Comparison of ENCODE assay signal across 10 cellular contexts in genomic region chr12:111635524-111635923, GRCh38. TPM values are rescaled to one million over a fixed set of nuclear protein-coding genes. Genes with fewer than 3 reads are reported as not detected.
DNase-seq lines count a peak whose midpoint lies in the region; ATAC-seq and TF ChIP-seq lines count a peak whose summit lies in the region.
"Had no signal": no experiment of that assay in that cellular context is flagged by ENCODE, and none has a peak within 500 bp of the region (broad histone marks: within the 10 kb centered on the region; RNA-seq: fewer than 3 reads in every experiment).

No MANE protein-coding gene starts in this region.

- CTCF ChIA-PET in WTC11 (lab: Charles Lee) = interaction anchor here (1.7 to 2.0 kb wide), 2 partner anchors 13 to 38 kb away, joined by 5 to 8 read pairs; no protein-coding TSS in a partner anchor

- no peaks in the 10 kb centered on the region for H3K9me2 ChIP-seq in hepatocyte (replicated peaks; ENCODE audit: insufficient read depth)

- H3K4me1 ChIP-seq in hepatocyte (ENCODE audit: insufficient read depth) (peaks cover 23% of the 10 kb centered on the region), spleen (peaks cover 0 to 22% (median 8%) of the 10 kb centered on the region in 6 donors)

- no peak for TF ChIP-seq POLR2A in spleen (IDR thresholded peaks at IDR 0.05)

- TF ChIP-seq CTCF in HFFc6 (IDR thresholded peaks at IDR 0.05) (no peak), WTC11 (IDR thresholded peaks at IDR 0.05) (no peak), hepatocyte (IDR thresholded peaks at IDR 0.05; ENCODE audit: poor library complexity) (no peak), spleen (IDR thresholded peaks at IDR 0.05 in 8 of 11, conservative IDR thresholded peaks at IDR 0.05 in 3 of 11) (no peak), GM13976 (IDR thresholded peaks at IDR 0.05; ENCODE audit: borderline replicate concordance, control extremely low read depth, extremely low read depth, insufficient read depth, missing control alignments) (no peak)

- H2AFZ ChIP-seq in hepatocyte = peak overlapping the region; percentile 41

- H3K36me3 Mint-ChIP-seq in HFFc6 (ENCODE audit: low read depth) = peaks cover 8% of the 10 kb centered on the region
- no peaks in the 10 kb centered on the region for H3K36me3 Mint-ChIP-seq in WTC11

- no peaks in the 10 kb centered on the region for H4K20me1 ChIP-seq in hepatocyte (ENCODE audit: insufficient read depth, poor library complexity, severe bottlenecking)

- no peaks in the 10 kb centered on the region for H3K79me2 ChIP-seq in hepatocyte

- peaks cover 28% of the 10 kb centered on the region for H3K4me1 Mint-ChIP-seq in HFFc6 (ENCODE audit: low read depth)
- peaks cover 23% of the 10 kb centered on the region for H3K4me1 Mint-ChIP-seq in WTC11

- H3K4me3 ChIP-seq in hepatocyte = no peak overlapping the region
- H3K4me3 ChIP-seq in spleen = no peak overlapping the region

- H3K27ac ChIP-seq in hepatocyte (peak overlapping the region; percentile 95), spleen (peak overlapping the region in 6 of 8 donors; percentile 16 to 59 (median 54))

- in situ Hi-C loops in GM13976 (cut with MboI; ENCODE audit: low sequenced_read_pairs, unreplicated experiment) = no loop called here

- WGBS in hepatocyte (ENCODE audit: low lambda C conversion rate, missing lambda C conversion rate) = 89% methylated on average over 8 of the region's 8 CpGs
- 54 to 66% (median 59%) methylated on average over 8 of the region's 8 CpGs for WGBS in spleen, 5 donors

- peak overlapping the region; percentile 40 for H3K4me3 Mint-ChIP-seq in HFFc6
- H3K4me3 Mint-ChIP-seq in WTC11 = no peak overlapping the region
- H3K4me3 Mint-ChIP-seq: activated CD4-positive, alpha-beta memory T cell treated with anti-CD3 and anti-CD28 coated beads for 36 hours had no signal

- no peaks in the 10 kb centered on the region for H3K27me3 ChIP-seq in hepatocyte
- H3K27me3 ChIP-seq in spleen (replicated peaks in 1 of 7) = no peaks in the 10 kb centered on the region

- no peak for DNase-seq in HFFc6
- DNase-seq in WTC11 (ENCODE audit: low spot score) = no peak
- no peak for DNase-seq in hepatocyte (ENCODE audit: low spot score)
- peak; percentile 16 for DNase-seq in spleen
- DNase-seq in NCI-H2029 (lab: John Stamatoyannopoulos, UW) = no peak
- DNase-seq in GM13976 (ENCODE audit: low spot score) = no peak
- no peak for DNase-seq in NCI-H146 treated with DMSO at 0.1 percent for 48 hours (lab: John Stamatoyannopoulos, UW; ENCODE audit: unreplicated experiment)
- no peak for DNase-seq in NCI-H1436 (lab: John Stamatoyannopoulos, UW)
- DNase-seq: activated CD4-positive, alpha-beta memory T cell treated with anti-CD3 and anti-CD28 coated beads for 36 hours; DMS79 had no signal

- intact Hi-C loops in spleen (cut with DNase I; ENCODE audit: low total_unique reads) = no loop called here

- peak overlapping the region; percentile 78 for H3K27ac Mint-ChIP-seq in HFFc6
- peak overlapping the region; percentile 78 for H3K27ac Mint-ChIP-seq in WTC11
- H3K27ac Mint-ChIP-seq: activated CD4-positive, alpha-beta memory T cell treated with anti-CD3 and anti-CD28 coated beads for 36 hours had no signal

- H3K27me3 Mint-ChIP-seq in HFFc6 (ENCODE audit: insufficient read depth) (peaks cover 2% of the 10 kb centered on the region; the same call in 1 of the 2 replicates), WTC11 (ENCODE audit: low read depth) (no peaks in the 10 kb centered on the region)
- H3K27me3 Mint-ChIP-seq: activated CD4-positive, alpha-beta memory T cell treated with anti-CD3 and anti-CD28 coated beads for 36 hours had no signal

- POLR2A ChIA-PET in WTC11 (lab: Charles Lee) = interaction anchor here (1.4 kb wide), 1 partner anchor 11 kb away, joined by 5 read pairs; no protein-coding TSS in a partner anchor

- no peak; the same call in 1 of the 2 replicates for ATAC-seq in WTC11

- H3K36me3 ChIP-seq in hepatocyte (replicated peaks; ENCODE audit: insufficient read depth, low read depth) (no peaks in the 10 kb centered on the region), spleen (peaks cover 0 to 20% (median 2%) of the 10 kb centered on the region in 6 donors)

- H3K9me3 ChIP-seq in hepatocyte (ENCODE audit: low read depth) (no peaks in the 10 kb centered on the region), spleen (no peaks in the 10 kb centered on the region)

- H3K9me3 Mint-ChIP-seq in HFFc6 = no peaks in the 10 kb centered on the region
- no peaks in the 10 kb centered on the region for H3K9me3 Mint-ChIP-seq in WTC11
- H3K9me3 Mint-ChIP-seq: activated CD4-positive, alpha-beta memory T cell treated with anti-CD3 and anti-CD28 coated beads for 36 hours had no signal

- peak overlapping the region; percentile 63 for H3K4me2 ChIP-seq in hepatocyte

TF ChIP-seq in WTC11, 78 proteins besides CTCF, POLR2A, EP300 and RAD21:
- no peak for TF ChIP-seq SP1 (CRISPR knock-in tag; conservative IDR thresholded peaks at IDR 0.05)
- TF ChIP-seq, protein P1, sequence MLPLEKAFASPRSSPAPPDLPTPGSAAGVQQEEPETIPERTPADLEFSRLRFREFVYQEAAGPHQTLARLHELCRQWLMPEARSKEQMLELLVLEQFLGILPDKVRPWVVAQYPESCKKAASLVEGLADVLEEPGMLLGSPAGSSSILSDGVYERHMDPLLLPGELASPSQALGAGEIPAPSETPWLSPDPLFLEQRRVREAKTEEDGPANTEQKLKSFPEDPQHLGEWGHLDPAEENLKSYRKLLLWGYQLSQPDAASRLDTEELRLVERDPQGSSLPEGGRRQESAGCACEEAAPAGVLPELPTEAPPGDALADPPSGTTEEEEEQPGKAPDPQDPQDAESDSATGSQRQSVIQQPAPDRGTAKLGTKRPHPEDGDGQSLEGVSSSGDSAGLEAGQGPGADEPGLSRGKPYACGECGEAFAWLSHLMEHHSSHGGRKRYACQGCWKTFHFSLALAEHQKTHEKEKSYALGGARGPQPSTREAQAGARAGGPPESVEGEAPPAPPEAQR (CRISPR knock-in tag; IDR thresholded peaks at IDR 0.05) = no peak

RNA-seq across cellular contexts. Expression of gene ATXN2, which starts 36.4 kb away (rescaled TPM):
- 100 to 1,000 TPM in 1 of 6 experiments, 10 to 100 TPM in 5; 80.7 to 110 (median 91.9) TPM for total RNA-seq in HFFc6 (2021; fragmentation: NEBNext Ultra II Directional; extraction: Animal tissue kit (Norgen Biotek cat#: 25700))
- 56.2 to 57.5 TPM (median 56.3 TPM) in 3 replicates for total RNA-seq in WTC11 (2021)
- total RNA-seq in hepatocyte = 30.4 and 36.9 TPM in 2 replicates
- polyA plus RNA-seq in hepatocyte = 47.9 and 57.8 TPM in 2 replicates
- 10 to 100 TPM; 51.7 to 77.8 (median 62.7) TPM for total RNA-seq in spleen
- 10 to 100 TPM in 2 of 3 donors, 1 to 10 TPM in 1; 7.7 to 14.5 (median 10.4) TPM for polyA plus RNA-seq in spleen

RNA-seq across cellular contexts. Expression of gene BRAP, which starts 50.2 kb away (rescaled TPM):
- 10 to 100 TPM; 15.0 to 19.5 (median 17.8) TPM for total RNA-seq in HFFc6 (2021; fragmentation: NEBNext Ultra II Directional; extraction: Animal tissue kit (Norgen Biotek cat#: 25700))
- total RNA-seq in WTC11 (2021) (17.3 to 18.3 TPM (median 18.1 TPM) in 3 replicates), hepatocyte (13.9 and 15.8 TPM in 2 replicates), spleen (10 to 100 TPM; 16.0 to 19.6 (median 16.6) TPM)
- polyA plus RNA-seq in hepatocyte (16.8 and 19.7 TPM in 2 replicates), spleen (1 to 10 TPM; 6.4 to 7.3 (median 6.5) TPM)

RNA-seq across cellular contexts. Expression of gene ACAD10, which starts 50.3 kb away (rescaled TPM):
- 10 to 100 TPM; 12.8 to 18.4 (median 17.8) TPM for total RNA-seq in HFFc6 (2021; fragmentation: NEBNext Ultra II Directional; extraction: Animal tissue kit (Norgen Biotek cat#: 25700))
- total RNA-seq in WTC11 (2021) (29.1 to 37.5 TPM (median 37.1 TPM) in 3 replicates), hepatocyte (21.5 and 32.5 TPM in 2 replicates), spleen (10 to 100 TPM; 24.7 to 40.5 (median 30.0) TPM)
- polyA plus RNA-seq in hepatocyte (20.7 and 24.2 TPM in 2 replicates), spleen (10 to 100 TPM; 10.2 to 18.8 (median 15.8) TPM)
